ENCODE assay signal across 10 cellular contexts in the genomic region with DNA sequence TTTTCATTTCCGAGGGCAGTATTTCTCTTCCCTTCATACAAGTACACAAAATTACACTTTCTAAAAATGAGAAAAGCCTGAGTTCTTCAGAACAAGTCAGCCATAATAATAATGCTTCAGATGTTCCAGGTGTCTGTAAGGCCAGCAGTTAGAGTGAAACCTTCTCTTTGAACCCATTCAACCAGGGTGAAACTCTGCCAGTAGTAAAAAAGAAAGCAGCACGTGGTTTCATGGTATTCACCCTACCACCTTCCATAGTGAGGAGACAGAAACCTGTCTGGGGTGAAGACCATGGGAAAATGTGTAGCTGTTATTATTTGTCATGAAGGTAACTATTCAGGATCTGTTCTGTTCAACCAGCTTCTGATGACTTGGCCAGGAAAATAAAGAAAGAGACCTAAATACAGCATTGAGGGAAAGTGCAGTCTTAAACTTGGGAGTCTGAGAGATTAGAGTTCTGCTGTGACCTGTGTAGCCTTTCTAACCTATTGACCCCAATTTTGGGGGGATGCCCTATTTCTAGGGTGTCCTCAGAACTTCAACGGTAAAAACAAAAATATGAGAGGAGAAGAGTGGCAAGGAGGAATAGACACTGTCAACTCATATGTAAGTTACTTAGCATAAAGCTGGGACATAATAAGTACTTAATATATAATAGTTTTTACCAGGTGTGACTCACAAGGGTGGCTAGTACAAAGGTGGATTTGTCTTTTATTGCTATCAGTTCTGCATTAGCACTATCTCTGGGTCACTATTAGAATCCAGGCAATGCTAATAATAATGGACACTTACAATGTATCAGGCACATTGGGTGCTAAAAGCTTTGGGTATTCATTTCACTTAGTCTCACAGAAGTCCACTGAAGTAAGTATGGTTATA.
A peak's percentile ranks its signal among the peaks of the same experiment; 100 is the strongest.
DNase-seq lines count a peak whose midpoint lies in the region; ATAC-seq and TF ChIP-seq lines count a peak whose summit lies in the region.
"Had no signal": no experiment of that assay in that cellular context is flagged by ENCODE, and none has a peak within 500 bp of the region (broad histone marks: within the 10 kb centered on the region; RNA-seq: fewer than 3 reads in every experiment).

No MANE protein-coding gene starts in this region.

- intact Hi-C loops in left ventricle myocardium superior (cut with micrococcal nuclease): no loop called here

- no peak overlapping the region for H3K4me3 ChIP-seq in GM12865 (ENCODE audit: low read depth, low read length)

- ATAC-seq in HG02642 (IDR thresholded peaks at IDR 0.05; ENCODE audit: poor library complexity, unreplicated experiment) (peak; percentile 92), HG03442 (IDR thresholded peaks at IDR 0.05; ENCODE audit: unreplicated experiment) (peak; percentile 93), left ventricle myocardium superior (no peak)

- no peak for TF ChIP-seq CTCF in GM12865 (IDR thresholded peaks at IDR 0.05; ENCODE audit: insufficient read depth, low read depth, low read length, missing control alignments)

- DNase-seq in GM12865 (ENCODE audit: low read depth): peak; percentile 69
- DNase-seq in GM19238 (ENCODE audit: insufficient read length, low spot score): peak; percentile 18
- DNase-seq in NCI-H774 (lab: John Stamatoyannopoulos, UW): no peak
- DNase-seq in NCI-H2107 (lab: John Stamatoyannopoulos, UW): no peak
- DNase-seq in anterior cingulate cortex (lab: John Stamatoyannopoulos, UW): no peak
- no peak for DNase-seq in left ventricle myocardium superior
- DNase-seq: caudate nucleus, kidney had no signal

Comparison
In these comparisons a context has a peak if more than half of its experiments do, and no peak if none do; other contexts are left out.
1. DNase-seq: peak in GM12865 (single experiment) and GM19238 (single experiment); none in NCI-H774 (single experiment), NCI-H2107 (single experiment), anterior cingulate cortex (0 of 58) and left ventricle myocardium superior (single experiment).